14 cellular contexts compared by ENCODE assay signal in the genomic region with DNA sequence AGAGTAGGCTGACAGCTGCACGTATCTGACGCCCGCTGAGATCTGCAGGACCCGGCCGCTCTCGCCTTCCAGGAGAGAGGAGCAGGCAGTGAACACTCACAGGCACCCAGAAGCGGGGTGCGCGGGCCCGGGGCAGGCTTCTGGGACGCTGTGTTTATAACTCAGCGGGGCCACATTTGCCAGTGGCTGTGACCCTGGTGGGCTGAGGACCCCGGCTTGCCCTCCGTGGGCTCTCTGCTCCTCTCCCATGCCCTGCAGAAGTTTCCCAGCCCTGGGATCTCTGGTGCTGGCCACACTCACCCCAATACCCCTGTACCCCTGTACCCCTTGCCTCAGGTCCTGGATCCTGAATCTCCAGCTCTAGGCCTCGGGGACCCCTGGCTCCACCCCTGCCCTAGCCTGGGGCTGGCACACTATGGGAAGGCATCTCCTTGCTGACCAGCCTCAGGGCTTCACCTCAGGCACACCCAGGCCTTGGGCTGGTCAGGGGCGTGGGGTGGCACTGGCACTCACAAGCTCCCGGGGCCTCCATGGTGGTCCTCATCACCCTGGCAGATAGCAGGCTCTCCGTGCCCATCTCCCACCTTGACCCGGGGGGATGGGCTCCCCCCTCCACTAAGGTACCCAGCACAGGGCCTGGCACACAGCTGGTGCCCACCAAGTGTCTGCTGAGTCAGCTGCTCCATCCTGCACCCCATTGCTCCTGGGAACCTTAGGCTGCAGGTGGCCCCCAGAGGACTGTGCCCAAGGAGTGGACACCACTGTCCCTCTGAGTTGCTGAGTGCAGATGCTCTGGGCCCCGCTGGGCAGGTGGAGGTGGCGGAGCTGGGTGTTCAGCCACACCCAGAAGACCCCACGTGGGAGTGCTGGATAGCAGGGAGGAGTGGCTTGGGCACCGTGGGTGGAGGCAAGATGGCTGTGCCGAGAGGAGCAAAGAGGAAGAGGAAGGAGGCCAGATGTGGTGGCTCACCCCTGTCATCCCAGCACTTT.
"Had no signal": no experiment of that assay in that cellular context is flagged by ENCODE, and none has a peak within 500 bp of the region (broad histone marks: within the 10 kb centered on the region; RNA-seq: fewer than 3 reads in every experiment).

No MANE protein-coding gene starts in this region.

- H3K27ac ChIP-seq: brain microvascular endothelial cell, thyroid gland had no signal

- ATAC-seq: naive thymus-derived CD8-positive, alpha-beta T cell; stimulated activated naive B cell treated with anti-CD40 and anti-IgM and Interleukin-4, amounts not matched to agents 10 μg/mL and 1 μg/mL and 100 μg/mL, for 72 hours had no signal

- H3K27me3 ChIP-seq: brain microvascular endothelial cell, thyroid gland had no signal

- H3K4me3 ChIP-seq: thyroid gland had no signal

- H3K9me3 ChIP-seq: thyroid gland had no signal

- DNase-seq: activated CD4-positive, alpha-beta T cell treated with anti-CD3 and anti-CD28 coated beads, Interleukin-2, amount 10 ng/mL, durations not matched to agents 7 days and 5 days; activated naive CD8-positive, alpha-beta T cell treated with anti-CD3 and anti-CD28 coated beads for 36 hours; amygdala; brain microvascular endothelial cell; effector memory CD4-positive, alpha-beta T cell; foreskin melanocyte; head of caudate nucleus; immature natural killer cell; mammary epithelial cell; occipital lobe; stimulated activated CD4-positive, alpha-beta T cell treated with anti-CD3 and anti-CD28 coated beads, Interleukin-4, amount 100 ng/mL, for 1 hour; stimulated activated naive B cell treated with anti-CD40 and anti-IgM and Interleukin-4, amounts not matched to agents 10 μg/mL and 1 μg/mL and 100 μg/mL, for 72 hours; thyroid gland had no signal

- H3K36me3 ChIP-seq: brain microvascular endothelial cell, thyroid gland had no signal
